In genomic region chr19:5296021-5296420, GRCh38 we compare ENCODE assay signal across 1 cellular context.
TF ChIP-seq lines count a peak whose summit lies in the region.

No MANE protein-coding gene starts in this region.

TF ChIP-seq in H1, 55 proteins besides CTCF, POLR2A, EP300 and RAD21:
- TF ChIP-seq HDAC2 (IDR thresholded peaks at IDR 0.05; ENCODE audit: borderline replicate concordance in 1 of 2, low read depth in 2 of 2, low read length in 2 of 2) (no peak), SIX5 (IDR thresholded peaks at IDR 0.05; ENCODE audit: low read depth, low read length) (no peak), SIN3A (conservative IDR thresholded peaks at IDR 0.05 in 1 of 2, IDR thresholded peaks at IDR 0.05 in 1 of 2; ENCODE audit: low read depth in 1 of 2, low read length in 2 of 2) (no peak), GTF2F1 (IDR thresholded peaks at IDR 0.05; ENCODE audit: borderline replicate concordance, low read depth, low read length) (no peak), BCL11A (IDR thresholded peaks at IDR 0.05; ENCODE audit: low read depth in 2 of 2, low read length in 2 of 2) (no peak), CBX8 (IDR thresholded peaks at IDR 0.05; ENCODE audit: borderline replicate concordance, low read depth, low read length) (no peak), ZNF274 (IDR thresholded peaks at IDR 0.05; ENCODE audit: borderline replicate concordance, extremely low read depth, low read length) (no peak), SIRT6 (IDR thresholded peaks at IDR 0.05; ENCODE audit: low read length) (no peak)
TF ChIP-seq in H1: peak in this region for 0.
